8 cellular contexts compared by ENCODE assay signal in genomic region chr16:56608876-56609462, GRCh38. TPM values are rescaled to one million over a fixed set of nuclear protein-coding genes. Genes with fewer than 3 reads are reported as not detected.
DNase-seq lines count a peak whose midpoint lies in the region; ATAC-seq, FAIRE-seq and TF ChIP-seq lines count a peak whose summit lies in the region.

No MANE protein-coding gene starts in this region.

- H3K27me3 ChIP-seq in NT2/D1 (ENCODE audit: insufficient read depth, insufficient read length): no peaks in the 10 kb centered on the region
- H3K27me3 ChIP-seq in dorsolateral prefrontal cortex: no peaks in the 10 kb centered on the region

- intact Hi-C loops in dorsolateral prefrontal cortex (cut with DNase I): loop anchor here (2.0 to 10.0 kb wide), 5 partner anchors 16 to 274 kb away; partner anchors contain the start of genes MT1X (in 2 of the 2), AMFR (in 1 of the 2) and MT1E (in 1 of the 2)

- H3K27ac Mint-ChIP-seq in naive B cell: peak overlapping the region in 4 of 6 donors; percentile 66 to 85 (median 74)

- no peak for FAIRE-seq in HTR-8/SVneo (lab: Jason Lieb, UNC)

- peaks cover 0 to 3% (median 0%) of the 10 kb centered on the region in 7 donors for H3K9me3 Mint-ChIP-seq in naive B cell

- peak overlapping the region; percentile 81 for H3K9ac ChIP-seq in NT2/D1 (ENCODE audit: insufficient read length, low read depth)

- peak overlapping the region; percentile 78 to 99 (median 94) for H3K27ac ChIP-seq in dorsolateral prefrontal cortex

- peak overlapping the region; percentile 58 for H3K4me3 ChIP-seq in GM12864 (ENCODE audit: low read depth, low read length)
- H3K4me3 ChIP-seq in NT2/D1 (ENCODE audit: insufficient read length, low read depth): peak overlapping the region; percentile 68
- peak overlapping the region; percentile 53 to 95 (median 79) for H3K4me3 ChIP-seq in dorsolateral prefrontal cortex

- no peak for ATAC-seq in naive B cell (ENCODE audit: low read depth in 2 of 2)
- no peak for ATAC-seq in HG02571 (IDR thresholded peaks at IDR 0.05; ENCODE audit: unreplicated experiment)

- H3K9me3 ChIP-seq in NT2/D1 (ENCODE audit: insufficient read depth, low read length): no peaks in the 10 kb centered on the region

- H3K36me3 Mint-ChIP-seq in naive B cell: no peaks in the 10 kb centered on the region

- H3K4me1 ChIP-seq in NT2/D1 (ENCODE audit: insufficient read depth, insufficient read length): peaks cover 17% of the 10 kb centered on the region

- H3K27me3 Mint-ChIP-seq in naive B cell: peaks cover 0 to 4% (median 0%) of the 10 kb centered on the region in 3 donors

- H3K4me3 Mint-ChIP-seq in naive B cell: peak overlapping the region; percentile 86 to 100 (median 94)

- DNase-seq in GM12864 (ENCODE audit: low read depth): no peak
- no peak for DNase-seq in NT2/D1 (ENCODE audit: low read depth, low spot score)
- DNase-seq in dorsolateral prefrontal cortex: peak in 1 of 10 donors; percentile 55
- DNase-seq in naive B cell: no peak
- DNase-seq in pons (ENCODE audit: low spot score): no peak
- no peak for DNase-seq in HTR-8/SVneo (ENCODE audit: insufficient read length, low spot score)
- no peak for DNase-seq in COLO668 (lab: John Stamatoyannopoulos, UW; ENCODE audit: unreplicated experiment)

- H3K4me1 Mint-ChIP-seq in naive B cell: peaks cover 33 to 46% (median 43%) of the 10 kb centered on the region in 3 donors

- peaks cover 6% of the 10 kb centered on the region for H3K36me3 ChIP-seq in NT2/D1 (ENCODE audit: insufficient read depth, insufficient read length, low read length)

- no peak for TF ChIP-seq CTCF in GM12864 (IDR thresholded peaks at IDR 0.05; ENCODE audit: low read depth, low read length, missing control alignments)
- peak in 26 of 56 donors; percentile 5 to 49 (median 21) for TF ChIP-seq CTCF in dorsolateral prefrontal cortex (IDR thresholded peaks at IDR 0.05 in 54 of 56, conservative IDR thresholded peaks at IDR 0.05 in 2 of 56; ENCODE audit: low read depth in 1 of 56, partially characterized antibody in 56 of 56)

RNA-seq across cellular contexts. Expression of gene MT2A, which starts 0.6 kb away (rescaled TPM):
- total RNA-seq in dorsolateral prefrontal cortex: 1,000 to 10,000 TPM in 1 of 120 experiments, 100 to 1,000 TPM in 119; 138 to 1,007 (median 334) TPM
- polyA plus RNA-seq in naive B cell (ENCODE audit: low read depth in 6 of 6): 10 to 100 TPM in 5 of 6 donors, 1 to 10 TPM in 1; 8.6 to 18.6 (median 11.2) TPM

RNA-seq across cellular contexts. Expression of gene MT1E, which starts 16.6 kb away (rescaled TPM):
- 100 to 1,000 TPM; 100 to 796 (median 251) TPM for total RNA-seq in dorsolateral prefrontal cortex
- polyA plus RNA-seq in naive B cell (ENCODE audit: low read depth in 6 of 6): not detected

RNA-seq across cellular contexts. Expression of gene MT3, which starts 19.6 kb away (rescaled TPM):
- 1,000 to 10,000 TPM in 91 of 120 experiments, 100 to 1,000 TPM in 29; 739 to 2,436 (median 1,144) TPM for total RNA-seq in dorsolateral prefrontal cortex
- not detected for polyA plus RNA-seq in naive B cell (ENCODE audit: low read depth in 6 of 6)

RNA-seq across cellular contexts. Expression of gene MT1M, which starts 23.5 kb away (rescaled TPM):
- 100 to 1,000 TPM in 20 of 120 experiments, 10 to 100 TPM in 100; 16.9 to 238 (median 60.1) TPM for total RNA-seq in dorsolateral prefrontal cortex
- not detected for polyA plus RNA-seq in naive B cell (ENCODE audit: low read depth in 6 of 6)

RNA-seq across cellular contexts. Expression of gene MT1A, which starts 29.5 kb away (rescaled TPM):
- total RNA-seq in dorsolateral prefrontal cortex: 10 to 100 TPM in 28 of 120 experiments, 1 to 10 TPM in 79, under 1 TPM in 1, not detected in 12; 0.93 to 64.6 (median 6.1) TPM
- polyA plus RNA-seq in naive B cell (ENCODE audit: low read depth in 6 of 6): not detected
